In the genomic region with DNA sequence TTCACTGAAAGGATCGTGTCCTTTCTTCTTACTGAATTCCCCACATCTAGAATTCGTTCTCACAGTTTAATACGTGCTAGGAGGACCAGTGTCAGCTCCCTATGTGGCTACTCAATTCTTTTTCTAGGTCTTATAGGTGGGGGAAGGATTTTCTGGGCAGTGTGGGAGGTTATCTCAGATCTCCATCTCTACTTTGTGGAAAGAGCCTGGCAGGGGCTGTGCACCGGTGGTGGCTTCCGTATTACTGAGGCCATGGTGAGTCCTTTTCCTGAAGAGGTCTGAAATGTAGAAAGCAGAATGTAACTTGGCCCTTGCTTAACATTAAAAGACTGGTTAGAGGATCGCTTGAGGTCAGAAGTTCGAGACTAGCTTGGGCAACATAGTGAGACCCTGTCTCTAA, we compare ENCODE assay signal across 28 cellular contexts. TPM values are rescaled to one million over a fixed set of nuclear protein-coding genes. Genes with fewer than 3 reads are reported as not detected.
A peak's percentile ranks its signal among the peaks of the same experiment; 100 is the strongest.
DNase-seq lines count a peak whose midpoint lies in the region; TF ChIP-seq lines count a peak whose summit lies in the region.
"Had no signal": no experiment of that assay in that cellular context is flagged by ENCODE, and none has a peak within 500 bp of the region (broad histone marks: within the 10 kb centered on the region; RNA-seq: fewer than 3 reads in every experiment).

No MANE protein-coding gene starts in this region.

- H3K4me3 ChIP-seq in CD4-positive, alpha-beta memory T cell (ENCODE audit: low read length in 2 of 2): no peak overlapping the region
- no peak overlapping the region for H3K4me3 ChIP-seq in BE2C (ENCODE audit: low read depth, low read length)
- H3K4me3 ChIP-seq: GM12878, GM23248, neural progenitor cell, right lobe of liver, SJCRH30, upper lobe of left lung had no signal

- no peaks in the 10 kb centered on the region for H3K36me3 ChIP-seq in CD4-positive, alpha-beta memory T cell (ENCODE audit: insufficient read depth, low read length)
- no peaks in the 10 kb centered on the region for H3K36me3 ChIP-seq in BE2C
- H3K36me3 ChIP-seq: brain microvascular endothelial cell, neural progenitor cell, right lobe of liver, SJCRH30, upper lobe of left lung had no signal

- CTCF ChIA-PET in CD4-positive, alpha-beta memory T cell (lab: Charles Lee; ENCODE audit: partially characterized antibody): no interaction called here

- H3K27me3 ChIP-seq in CD4-positive, alpha-beta memory T cell (ENCODE audit: insufficient read depth, low read length): peaks cover 18% of the 10 kb centered on the region
- H3K27me3 ChIP-seq in BE2C: no peaks in the 10 kb centered on the region
- H3K27me3 ChIP-seq: brain microvascular endothelial cell, neural progenitor cell, right lobe of liver, SJCRH30, upper lobe of left lung had no signal

- intact Hi-C loops in CD4-positive, alpha-beta memory T cell (cut with micrococcal nuclease): no loop called here

- H3K9me3 ChIP-seq in CD4-positive, alpha-beta memory T cell (ENCODE audit: control insufficient read depth in 1 of 2, low read length in 2 of 2): no peaks in the 10 kb centered on the region
- no peaks in the 10 kb centered on the region for H3K9me3 ChIP-seq in BE2C
- H3K9me3 ChIP-seq: right lobe of liver, SJCRH30, upper lobe of left lung had no signal

- H3K4me1 ChIP-seq in CD4-positive, alpha-beta memory T cell (ENCODE audit: insufficient read depth, low read length): peaks cover 19% of the 10 kb centered on the region
- peaks cover 5% of the 10 kb centered on the region for H3K4me1 ChIP-seq in BE2C

- peaks cover 15 to 22% of the 10 kb centered on the region in 2 donors for H3K27me3 Mint-ChIP-seq in CD4-positive, alpha-beta memory T cell
- H3K27me3 Mint-ChIP-seq in IgD-negative memory B cell (peaks cover 8% of the 10 kb centered on the region), chondrocyte (ENCODE audit: low read depth) (no peaks in the 10 kb centered on the region), neural crest cell (ENCODE audit: low read depth) (peaks cover 14% of the 10 kb centered on the region)

- H3K27ac Mint-ChIP-seq in CD4-positive, alpha-beta memory T cell: peak overlapping the region in 1 of 7 donors; percentile 65
- H3K27ac Mint-ChIP-seq in IgD-negative memory B cell (peak overlapping the region in 1 of 3 donors; percentile 24), chondrocyte (ENCODE audit: unreplicated experiment) (no peak overlapping the region), neural crest cell (ENCODE audit: unreplicated experiment) (no peak overlapping the region)
- H3K27ac Mint-ChIP-seq: activated CD8-positive, alpha-beta T cell treated with anti-CD3 and anti-CD28 coated beads, Interleukin-2, amount 10 ng/mL, durations not matched to agents 7 days and 5 days; CD8-positive, alpha-beta T cell; neural progenitor cell; stimulated activated effector memory CD8-positive, alpha-beta T cell treated with anti-CD3 and anti-CD28 coated beads, Interleukin-12 subunit alpha, Interleukin-12 subunit beta, amount 100 ng/mL, for 72 hours; T-helper 1 cell treated with Interleukin-12 subunit alpha and Interleukin-12 subunit beta and Interleukin-4 antibody, amounts not matched to agents 30 μg/mL and 1 μg/mL, for 36 hours had no signal

- POLR2A ChIA-PET in CD4-positive, alpha-beta memory T cell (lab: Charles Lee; ENCODE audit: partially characterized antibody): no interaction called here

- H3K4me3 Mint-ChIP-seq in CD4-positive, alpha-beta memory T cell: peak overlapping the region in 6 of 8 donors; percentile 0 to 55 (median 23)
- H3K4me3 Mint-ChIP-seq in IgD-negative memory B cell (peak overlapping the region in 3 of 4 donors; percentile 26 to 89 (median 71)), chondrocyte (ENCODE audit: unreplicated experiment) (no peak overlapping the region), neural crest cell (peak overlapping the region; percentile 76)
- H3K4me3 Mint-ChIP-seq: activated CD8-positive, alpha-beta T cell treated with anti-CD3 and anti-CD28 coated beads, Interleukin-2, amount 10 ng/mL, durations not matched to agents 7 days and 5 days; CD8-positive, alpha-beta T cell; neural progenitor cell; stimulated activated effector memory CD8-positive, alpha-beta T cell treated with anti-CD3 and anti-CD28 coated beads, Interleukin-12 subunit alpha, Interleukin-12 subunit beta, amount 100 ng/mL, for 72 hours; T-helper 1 cell treated with Interleukin-12 subunit alpha and Interleukin-12 subunit beta and Interleukin-4 antibody, amounts not matched to agents 30 μg/mL and 1 μg/mL, for 36 hours had no signal

- TF ChIP-seq CTCF in chondrocyte (IDR thresholded peaks at IDR 0.05) (no peak), neural crest cell (conservative IDR thresholded peaks at IDR 0.05) (no peak), BE2C (IDR thresholded peaks at IDR 0.05; ENCODE audit: low read depth, low read length) (no peak)

- no peaks in the 10 kb centered on the region for H3K9me3 Mint-ChIP-seq in CD4-positive, alpha-beta memory T cell
- H3K9me3 Mint-ChIP-seq in IgD-negative memory B cell: no peaks in the 10 kb centered on the region
- H3K9me3 Mint-ChIP-seq in chondrocyte (ENCODE audit: low read depth): no peaks in the 10 kb centered on the region
- H3K9me3 Mint-ChIP-seq in neural crest cell: no peaks in the 10 kb centered on the region
- H3K9me3 Mint-ChIP-seq: CD8-positive, alpha-beta T cell; neural progenitor cell; stimulated activated effector memory CD8-positive, alpha-beta T cell treated with anti-CD3 and anti-CD28 coated beads, Interleukin-12 subunit alpha, Interleukin-12 subunit beta, amount 100 ng/mL, for 72 hours; T-helper 1 cell treated with Interleukin-12 subunit alpha and Interleukin-12 subunit beta and Interleukin-4 antibody, amounts not matched to agents 30 μg/mL and 1 μg/mL, for 36 hours had no signal

- no peak for DNase-seq in CD4-positive, alpha-beta memory T cell
- DNase-seq in chondrocyte (ENCODE audit: low spot score): peak; percentile 13
- no peak for DNase-seq in neural crest cell (ENCODE audit: low read depth, low spot score)
- no peak for DNase-seq in NK-92 treated with Interleukin-12 subunit alpha and Interleukin-12 subunit beta, amount 100 ng/mL, for 24 hours (lab: John Stamatoyannopoulos, UW)
- no peak for DNase-seq in BE2C
- DNase-seq in anterior cingulate cortex (lab: John Stamatoyannopoulos, UW): no peak
- DNase-seq: activated CD4-positive, CD25-positive, alpha-beta regulatory T cell treated with anti-CD3 and anti-CD28 coated beads, Interleukin-2, amount 50 U/mL, for 72 hours; activated CD8-positive, alpha-beta T cell treated with anti-CD3 and anti-CD28 coated beads, Interleukin-2, amount 10 ng/mL, durations not matched to agents 7 days and 5 days; activated gamma-delta T cell; activated T-cell treated with anti-CD3 and anti-CD28 coated beads for 4 hours; brain microvascular endothelial cell; CD8-positive, alpha-beta T cell; DMS 273 treated with DMSO at 0.1 percent for 48 hours; EL; GM23248; NCI-H1105; NCI-H1930; NCI-H524; SJCRH30; stimulated activated CD4-positive, alpha-beta T cell treated with anti-CD3 and anti-CD28 coated beads, Interleukin-4, amount 100 ng/mL, for 24 hours; upper lobe of left lung had no signal

- H3K4me1 Mint-ChIP-seq in CD4-positive, alpha-beta memory T cell: peaks cover 21 to 35% (median 26%) of the 10 kb centered on the region in 4 donors
- H3K4me1 Mint-ChIP-seq in IgD-negative memory B cell (peaks cover 17 to 25% (median 20%) of the 10 kb centered on the region in 3 donors), chondrocyte (ENCODE audit: low read depth) (peaks cover 20% of the 10 kb centered on the region), neural crest cell (peaks cover 19% of the 10 kb centered on the region)

- no peak overlapping the region for H3K27ac ChIP-seq in CD4-positive, alpha-beta memory T cell (ENCODE audit: low read depth, low read length)
- H3K27ac ChIP-seq: brain microvascular endothelial cell, GM23248, HL-60, neural progenitor cell, right lobe of liver, SJCRH30, upper lobe of left lung had no signal

- H3K36me3 Mint-ChIP-seq in CD4-positive, alpha-beta memory T cell: peaks cover 0 to 2% of the 10 kb centered on the region in 2 donors
- H3K36me3 Mint-ChIP-seq in IgD-negative memory B cell: no peaks in the 10 kb centered on the region
- H3K36me3 Mint-ChIP-seq in chondrocyte (ENCODE audit: low read depth): no peaks in the 10 kb centered on the region
- no peaks in the 10 kb centered on the region for H3K36me3 Mint-ChIP-seq in neural crest cell (ENCODE audit: low read depth)
- H3K36me3 Mint-ChIP-seq: neural progenitor cell had no signal

RNA-seq across cellular contexts. Expression of a gene that starts 2.8 kb away (rescaled TPM):
- total RNA-seq in CD4-positive, alpha-beta memory T cell: 1 to 10 TPM in 1 of 2 experiments, under 1 TPM in 1; 0.91 to 1.2 TPM
- 1 to 10 TPM in 1 of 2 donors, under 1 TPM in 1; 0.24 to 1.0 TPM for polyA plus RNA-seq in CD4-positive, alpha-beta memory T cell
- 4.5 TPM for polyA plus RNA-seq in IgD-negative memory B cell
- total RNA-seq in chondrocyte (28.0 to 36.5 TPM (median 30.0 TPM) in 3 replicates), neural crest cell (18.6 and 21.9 TPM in 2 replicates)
- 21.7 TPM for polyA plus RNA-seq in BE2C (2012; ENCODE audit: insufficient read depth, insufficient read length, low read depth)
